Comparison of ENCODE assay signal across 29 cellular contexts in the genomic region with DNA sequence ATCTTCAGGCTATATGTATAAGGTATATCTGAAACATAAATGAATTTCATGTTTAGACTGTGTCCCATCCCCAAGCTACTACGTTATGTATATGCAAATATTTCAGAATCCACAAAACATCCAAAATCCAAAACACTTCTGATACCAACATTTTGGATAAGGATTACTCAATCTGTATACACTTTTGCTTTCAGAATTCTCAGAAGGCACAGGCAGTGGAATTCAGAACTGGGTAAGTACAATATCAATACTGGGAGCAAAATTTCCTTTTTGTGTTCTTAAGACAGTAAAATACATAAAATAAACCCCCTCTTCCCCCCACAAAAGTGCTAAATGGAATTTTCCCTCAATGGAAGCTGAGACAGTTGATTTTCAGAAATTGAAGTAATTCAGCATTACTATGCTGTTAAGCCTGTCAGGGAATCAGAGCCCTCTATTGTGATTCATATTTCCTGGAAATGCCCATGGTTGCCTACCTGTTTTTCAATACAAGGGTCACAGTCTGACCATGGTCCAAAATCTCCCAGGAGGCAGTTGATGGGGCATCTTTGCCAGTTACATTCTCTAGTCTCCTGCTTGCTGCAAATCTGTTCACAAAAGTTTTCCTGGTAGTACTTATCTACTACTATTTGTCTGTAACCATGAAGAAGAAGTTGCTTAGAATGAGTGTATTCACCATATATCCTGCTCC. TPM values are rescaled to one million over a fixed set of nuclear protein-coding genes. Genes with fewer than 3 reads are reported as not detected.
DNase-seq lines count a peak whose midpoint lies in the region; ATAC-seq and TF ChIP-seq lines count a peak whose summit lies in the region.
"Had no signal": no experiment of that assay in that cellular context is flagged by ENCODE, and none has a peak within 500 bp of the region (broad histone marks: within the 10 kb centered on the region; RNA-seq: fewer than 3 reads in every experiment).

No MANE protein-coding gene starts in this region.

- peaks cover 20% of the 10 kb centered on the region for H3K4me1 ChIP-seq in left ventricle myocardium inferior
- peaks cover 11% of the 10 kb centered on the region for H3K4me1 ChIP-seq in ACC112 (ENCODE audit: control insufficient read depth, insufficient read depth, low read length, unreplicated experiment)
- H3K4me1 ChIP-seq: A549, BE2C, BLaER1 had no signal

- DNase-seq in left ventricle myocardium inferior: no peak
- no peak for DNase-seq in left ventricle myocardium superior
- no peak for DNase-seq in left lobe of liver (ENCODE audit: low spot score)
- no peak for DNase-seq in sciatic nerve (ENCODE audit: low spot score)
- no peak for DNase-seq in OCI-M2 (lab: John Stamatoyannopoulos, UW; ENCODE audit: unreplicated experiment)
- DNase-seq in activated naive CD4-positive, alpha-beta T cell treated with anti-CD3 and anti-CD28 coated beads, Interleukin-2, amount 50 U/mL, for 72 hours (ENCODE audit: low spot score in 2 of 2): no peak
- DNase-seq: ACHN; BE2C; C1 segment of cervical spinal cord; CD4-positive, alpha-beta memory T cell; CD4-positive, CD25-positive, alpha-beta regulatory T cell; CD8-positive, alpha-beta memory T cell; COR-L47; DMS 273 treated with DMSO at 0.1 percent for 48 hours; DMS153; DMS53; DMS79; DND-41; EL; GDM1 had no signal

- ATAC-seq in left ventricle myocardium superior: no peak
- ATAC-seq in left lobe of liver: peak; percentile 47
- peak; percentile 49 for ATAC-seq in sciatic nerve
- no peak for ATAC-seq in activated naive CD4-positive, alpha-beta T cell treated with anti-CD3 and anti-CD28 coated beads, Interleukin-2, amount 50 U/mL, for 72 hours
- ATAC-seq: A549, GM12878 had no signal

- H2AFZ ChIP-seq in ACC112 (ENCODE audit: low read length, unreplicated experiment): peak overlapping the region; percentile 83

- H3K9me3 ChIP-seq in left ventricle myocardium inferior (replicated peaks): peaks cover 11% of the 10 kb centered on the region
- H3K9me3 ChIP-seq: A549, BE2C had no signal

- no peak overlapping the region for H3K27ac Mint-ChIP-seq in activated naive CD4-positive, alpha-beta T cell treated with anti-CD3 and anti-CD28 coated beads, Interleukin-2, amount 50 U/mL, for 72 hours
- H3K27ac Mint-ChIP-seq: CD14-positive monocyte; CD4-positive, alpha-beta memory T cell; CD8-positive, alpha-beta memory T cell had no signal

- H3K4me3 ChIP-seq in left ventricle myocardium inferior: no peak overlapping the region
- H3K4me3 ChIP-seq in ACC112 (ENCODE audit: low read depth, low read length): no peak overlapping the region
- H3K4me3 ChIP-seq: A549, BLaER1, GM12878 had no signal

- intact Hi-C loops in left ventricle myocardium inferior (cut with micrococcal nuclease): no loop called here
- intact Hi-C loops in left ventricle myocardium superior (cut with micrococcal nuclease): no loop called here
- intact Hi-C loops in sciatic nerve (cut with DNase I): no loop called here

- peaks cover under 1 to 7% of the 10 kb centered on the region in 2 donors for H3K9me3 Mint-ChIP-seq in activated naive CD4-positive, alpha-beta T cell treated with anti-CD3 and anti-CD28 coated beads, Interleukin-2, amount 50 U/mL, for 72 hours

- H3K27me3 ChIP-seq in left ventricle myocardium inferior (ENCODE audit: low read depth) (no peaks in the 10 kb centered on the region), ACC112 (ENCODE audit: insufficient read depth, low read length) (no peaks in the 10 kb centered on the region)
- H3K27me3 ChIP-seq: BE2C, BLaER1 had no signal

- no peak for TF ChIP-seq CTCF in left ventricle myocardium inferior (IDR thresholded peaks at IDR 0.05; ENCODE audit: borderline replicate concordance)

- H3K79me2 ChIP-seq in ACC112 (ENCODE audit: control insufficient read depth, insufficient read depth, low read length, unreplicated experiment): no peaks in the 10 kb centered on the region

- no peaks in the 10 kb centered on the region for H3K36me3 Mint-ChIP-seq in activated naive CD4-positive, alpha-beta T cell treated with anti-CD3 and anti-CD28 coated beads, Interleukin-2, amount 50 U/mL, for 72 hours
- H3K36me3 Mint-ChIP-seq: CD14-positive monocyte; CD4-positive, alpha-beta memory T cell; CD4-positive, CD25-positive, alpha-beta regulatory T cell; CD8-positive, alpha-beta memory T cell had no signal

- H3K36me3 ChIP-seq in left ventricle myocardium inferior (no peaks in the 10 kb centered on the region), ACC112 (ENCODE audit: insufficient read depth, low read length) (no peaks in the 10 kb centered on the region)
- H3K36me3 ChIP-seq: BE2C, BLaER1 had no signal

- H3K27ac ChIP-seq in left ventricle myocardium inferior (replicated peaks) (peak overlapping the region; percentile 21), ACC112 (ENCODE audit: low read depth, low read length) (no peak overlapping the region; the same call in 1 of the 2 replicates)
- H3K27ac ChIP-seq: 22Rv1, A549, BLaER1 had no signal

RNA-seq across cellular contexts. Expression of gene C6, which starts 12.1 kb away (rescaled TPM):
- total RNA-seq in left ventricle myocardium inferior: 89.5 TPM
- 44.6 TPM for total RNA-seq in left ventricle myocardium superior
- total RNA-seq in left lobe of liver: 487 TPM
- 6.1 TPM for total RNA-seq in sciatic nerve
- not detected for total RNA-seq in activated naive CD4-positive, alpha-beta T cell treated with anti-CD3 and anti-CD28 coated beads, Interleukin-2, amount 50 U/mL, for 72 hours
- total RNA-seq: A172; CD4-positive, alpha-beta memory T cell; CD4-positive, CD25-positive, alpha-beta regulatory T cell; CD8-positive, alpha-beta memory T cell; Daoy; G401 had no signal

Comparison
In these comparisons a context has a peak if more than half of its experiments do, and no peak if none do; other contexts are left out.
1. ATAC-seq: peak in left lobe of liver (single experiment) and sciatic nerve (single experiment); none in left ventricle myocardium superior (single experiment) and activated naive CD4-positive, alpha-beta T cell treated with anti-CD3 and anti-CD28 coated beads, Interleukin-2, amount 50 U/mL, for 72 hours (0 of 2).